8 cellular contexts compared by ENCODE assay signal in genomic region chr4:48483006-48483776, GRCh38. TPM values are rescaled to one million over a fixed set of nuclear protein-coding genes. Genes with fewer than 3 reads are reported as not detected.
DNase-seq lines count a peak whose midpoint lies in the region; ATAC-seq and TF ChIP-seq lines count a peak whose summit lies in the region.
"Had no signal": no experiment of that assay in that cellular context is flagged by ENCODE, and none has a peak within 500 bp of the region (broad histone marks: within the 10 kb centered on the region; RNA-seq: fewer than 3 reads in every experiment).

Gene SLC10A4, plus strand, starts transcription at chr4:48483343. Its CDS starts 219 bp downstream, at chr4:48483562.

- peaks cover 0 to 4% of the 10 kb centered on the region in 2 donors for H3K36me3 Mint-ChIP-seq in activated naive CD4-positive, alpha-beta T cell treated with anti-CD3 and anti-CD28 coated beads, Interleukin-2, amount 50 U/mL, for 72 hours

- H3K4me3 ChIP-seq in lung = peak within 1 kb of the TSS; percentile 26

- H3K9me3 Mint-ChIP-seq in activated naive CD4-positive, alpha-beta T cell treated with anti-CD3 and anti-CD28 coated beads, Interleukin-2, amount 50 U/mL, for 72 hours = no peaks in the 10 kb centered on the region

- in situ Hi-C loops in GM13976 (cut with MboI; ENCODE audit: low sequenced_read_pairs, unreplicated experiment) = no loop called here

- 2 to 4% methylated on average over 25 to 85 of the region's 85 CpGs for WGBS in lung, 2 donors

- peak; percentile 63 for DNase-seq in GM13976 (ENCODE audit: low spot score)
- peak; percentile 45 for DNase-seq in NCI-H146 treated with DMSO at 0.1 percent for 48 hours (lab: John Stamatoyannopoulos, UW; ENCODE audit: unreplicated experiment)
- DNase-seq in activated naive CD4-positive, alpha-beta T cell treated with anti-CD3 and anti-CD28 coated beads, Interleukin-2, amount 50 U/mL, for 72 hours (ENCODE audit: low spot score in 2 of 2) = no peak
- no peak for DNase-seq in lung (ENCODE audit: low spot score)
- DNase-seq in mucosa of gallbladder (ENCODE audit: low spot score) = no peak
- no peak for DNase-seq in sciatic nerve (ENCODE audit: low spot score)

- H3K9me3 ChIP-seq in lung (ENCODE audit: control insufficient read depth in 2 of 2, insufficient read depth in 1 of 2, low read length in 1 of 2) = peaks cover 0 to 6% of the 10 kb centered on the region in 2 donors

- no peaks in the 10 kb centered on the region for H3K36me3 ChIP-seq in lung (ENCODE audit: control insufficient read depth in 2 of 2, insufficient read depth in 2 of 2, low read length in 2 of 2)

- TF ChIP-seq CTCF in GM13976 (IDR thresholded peaks at IDR 0.05; ENCODE audit: borderline replicate concordance, control extremely low read depth, extremely low read depth, insufficient read depth, missing control alignments) = no peak
- no peak for TF ChIP-seq CTCF in lung (IDR thresholded peaks at IDR 0.05; ENCODE audit: control extremely low read depth, extremely low read depth)

- H3K27ac ChIP-seq in lung (ENCODE audit: low read depth in 1 of 2, low read length in 1 of 2) = no peak within 1 kb of the TSS

- no peak within 1 kb of the TSS for H3K27ac Mint-ChIP-seq in activated naive CD4-positive, alpha-beta T cell treated with anti-CD3 and anti-CD28 coated beads, Interleukin-2, amount 50 U/mL, for 72 hours

- intact Hi-C loops in sciatic nerve (cut with DNase I) = no loop called here

- peaks cover 0 to 7% of the 10 kb centered on the region in 2 donors for H3K4me1 ChIP-seq in lung (ENCODE audit: control insufficient read depth in 2 of 2, insufficient read depth in 2 of 2, low read length in 2 of 2)

- H3K27me3 ChIP-seq in lung (ENCODE audit: control insufficient read depth, insufficient read depth) = no peaks in the 10 kb centered on the region

- ATAC-seq in activated naive CD4-positive, alpha-beta T cell treated with anti-CD3 and anti-CD28 coated beads, Interleukin-2, amount 50 U/mL, for 72 hours = peak; percentile 56 to 61
- no peak for ATAC-seq in lung (ENCODE audit: insufficient read depth, low FRiP score)
- ATAC-seq in GM21529 (IDR thresholded peaks at IDR 0.05; ENCODE audit: unreplicated experiment) = no peak
- ATAC-seq in sciatic nerve = no peak

RNA-seq across cellular contexts. Expression of gene SLC10A4, which starts in this region (rescaled TPM):
- total RNA-seq in activated naive CD4-positive, alpha-beta T cell treated with anti-CD3 and anti-CD28 coated beads, Interleukin-2, amount 50 U/mL, for 72 hours = not detected
- total RNA-seq in lung (under 1 TPM in 1 of 2 donors, not detected in 1; 0.21 TPM), mucosa of gallbladder (0.43 TPM), sciatic nerve (not detected)
- 1 to 10 TPM in 1 of 2 donors, under 1 TPM in 1; 0.16 to 1.9 TPM for polyA plus RNA-seq in lung
- total RNA-seq: myocyte had no signal

Comparison
In these comparisons a context has a peak if more than half of its experiments do, and no peak if none do; other contexts are left out.
1. Peak in ATAC-seq in activated naive CD4-positive, alpha-beta T cell treated with anti-CD3 and anti-CD28 coated beads, Interleukin-2, amount 50 U/mL, for 72 hours; RNA of the gene not detected or under 1 TPM.
2. DNase-seq: peak in GM13976 (single experiment) and NCI-H146 treated with DMSO at 0.1 percent for 48 hours (single experiment); none in activated naive CD4-positive, alpha-beta T cell treated with anti-CD3 and anti-CD28 coated beads, Interleukin-2, amount 50 U/mL, for 72 hours (0 of 2), lung (single experiment), mucosa of gallbladder (single experiment) and sciatic nerve (single experiment).